ENCODE assay signal across 1 cellular context in genomic region chr15:67771201-67771600, GRCh38.
TF ChIP-seq lines count a peak whose summit lies in the region.

No MANE protein-coding gene starts in this region.

TF ChIP-seq in HepG2, 621 proteins besides CTCF, POLR2A, EP300 and RAD21 (continued from another document):
- TF ChIP-seq MNT (IDR thresholded peaks at IDR 0.05), result 0 out of 2 replicates have a peak, but pooled peaks have one; percentile 1
